13 cellular contexts compared by ENCODE assay signal in genomic region chr1:202086579-202087350, GRCh38. TPM values are rescaled to one million over a fixed set of nuclear protein-coding genes. Genes with fewer than 3 reads are reported as not detected.
DNase-seq lines count a peak whose midpoint lies in the region; ATAC-seq and TF ChIP-seq lines count a peak whose summit lies in the region.
"Had no signal": no experiment of that assay in that cellular context is flagged by ENCODE, and none has a peak within 500 bp of the region (broad histone marks: within the 10 kb centered on the region; RNA-seq: fewer than 3 reads in every experiment).

No MANE protein-coding gene starts in this region.

- DNase-seq in NCI-H2107 treated with DMSO at 0.1 percent for 48 hours (lab: John Stamatoyannopoulos, UW; ENCODE audit: unreplicated experiment) (peak; percentile 28), NCI-H2107 (lab: John Stamatoyannopoulos, UW) (no peak), NCI-H748 (lab: John Stamatoyannopoulos, UW; ENCODE audit: unreplicated experiment) (peak; percentile 77), suprapubic skin (ENCODE audit: low spot score in 2 of 2) (no peak), NOMO-1 (lab: John Stamatoyannopoulos, UW; ENCODE audit: unreplicated experiment in 2 of 2) (no peak), omental fat pad (ENCODE audit: low spot score) (no peak)
- DNase-seq: ACHN; activated CD8-positive, alpha-beta memory T cell treated with anti-CD3 and anti-CD28 coated beads, Interleukin-2, amount 50 U/mL, for 48 hours had no signal

- H3K9me3 ChIP-seq in iPS-18a (ENCODE audit: control insufficient read depth, low read depth, low read length) (no peaks in the 10 kb centered on the region), suprapubic skin (no peaks in the 10 kb centered on the region)
- H3K9me3 ChIP-seq: vagina had no signal

- peak overlapping the region; percentile 14 for H3K27ac ChIP-seq in iPS-18a (ENCODE audit: low read length)
- H3K27ac ChIP-seq in suprapubic skin: peak overlapping the region; percentile 67
- H3K27ac ChIP-seq: epithelial cell of prostate, vagina had no signal

- TF ChIP-seq EP300 in suprapubic skin (IDR thresholded peaks at IDR 0.05): no peak

- 46% methylated on average over 5 of the region's 7 CpGs for WGBS in suprapubic skin

- TF ChIP-seq CTCF in suprapubic skin (IDR thresholded peaks at IDR 0.05) (no peak), omental fat pad (IDR thresholded peaks at IDR 0.05) (no peak)

- TF ChIP-seq POLR2A in suprapubic skin (IDR thresholded peaks at IDR 0.05): no peak

- H3K4me1 ChIP-seq in iPS-18a (ENCODE audit: control insufficient read depth, low read depth, low read length): peaks cover 25% of the 10 kb centered on the region
- H3K4me1 ChIP-seq in suprapubic skin: peaks cover 31% of the 10 kb centered on the region

- H3K27me3 ChIP-seq in iPS-18a (ENCODE audit: control insufficient read depth, insufficient read depth, low read length) (no peaks in the 10 kb centered on the region), suprapubic skin (no peaks in the 10 kb centered on the region)
- H3K27me3 ChIP-seq: vagina had no signal

- no peak overlapping the region for H3K9ac ChIP-seq in iPS-18a (ENCODE audit: low read length)

- H3K4me3 ChIP-seq in iPS-18a (ENCODE audit: low read length): peak overlapping the region; percentile 17
- no peak overlapping the region for H3K4me3 ChIP-seq in suprapubic skin
- H3K4me3 ChIP-seq: vagina had no signal

- no peaks in the 10 kb centered on the region for H3K36me3 ChIP-seq in iPS-18a (ENCODE audit: control insufficient read depth, low read depth, low read length)
- H3K36me3 ChIP-seq in suprapubic skin: no peaks in the 10 kb centered on the region
- H3K36me3 ChIP-seq: vagina had no signal

- ATAC-seq in GM18867 (IDR thresholded peaks at IDR 0.05; ENCODE audit: unreplicated experiment) (no peak), omental fat pad (ENCODE audit: low FRiP score) (no peak)

RNA-seq across cellular contexts. Expression of gene GPR37L1, which starts 36.0 kb away (rescaled TPM):
- total RNA-seq in suprapubic skin: not detected
- total RNA-seq in omental fat pad: under 1 TPM in 1 of 4 donors, not detected in 3; 0.16 TPM
- total RNA-seq: pulmonary artery endothelial cell had no signal

RNA-seq across cellular contexts. Expression of gene ARL8A, which starts 57.8 kb away (rescaled TPM):
- total RNA-seq in suprapubic skin (10 to 100 TPM; 41.1 to 46.3 (median 43.0) TPM), omental fat pad (10 to 100 TPM; 31.1 to 61.8 (median 43.0) TPM)

Comparison
In these comparisons a context has a peak if more than half of its experiments do, and no peak if none do; other contexts are left out.
1. DNase-seq: peak in NCI-H2107 treated with DMSO at 0.1 percent for 48 hours (single experiment) and NCI-H748 (single experiment); none in NCI-H2107 (single experiment), suprapubic skin (0 of 2), NOMO-1 (0 of 2) and omental fat pad (single experiment).